ENCODE assay signal across 9 cellular contexts in genomic region chr3:135226057-135226456, GRCh38.
DNase-seq lines count a peak whose midpoint lies in the region; ATAC-seq lines count a peak whose summit lies in the region.
"Had no signal": no experiment of that assay in that cellular context is flagged by ENCODE, and none has a peak within 500 bp of the region (broad histone marks: within the 10 kb centered on the region; RNA-seq: fewer than 3 reads in every experiment).

No MANE protein-coding gene starts in this region.

- no peak overlapping the region for H3K4me3 Mint-ChIP-seq in stimulated activated effector memory CD8-positive, alpha-beta T cell treated with anti-CD3 and anti-CD28 coated beads, Interleukin-12 subunit alpha, Interleukin-12 subunit beta, amount 100 ng/mL, for 72 hours

- H3K36me3 Mint-ChIP-seq in stimulated activated effector memory CD8-positive, alpha-beta T cell treated with anti-CD3 and anti-CD28 coated beads, Interleukin-12 subunit alpha, Interleukin-12 subunit beta, amount 100 ng/mL, for 72 hours, result no peaks in the 10 kb centered on the region

- peak; percentile 77 for ATAC-seq in HG02759 (IDR thresholded peaks at IDR 0.05; ENCODE audit: unreplicated experiment)
- ATAC-seq in stimulated activated effector memory CD8-positive, alpha-beta T cell treated with anti-CD3 and anti-CD28 coated beads, Interleukin-12 subunit alpha, Interleukin-12 subunit beta, amount 100 ng/mL, for 72 hours, result peak; percentile 11

- DNase-seq in DMS153 (lab: John Stamatoyannopoulos, UW), result peak; percentile 18
- no peak for DNase-seq in DMS153 treated with DMSO at 0.1 percent for 48 hours (lab: John Stamatoyannopoulos, UW; ENCODE audit: unreplicated experiment)
- peak; percentile 95 for DNase-seq in MV-4-11 (lab: John Stamatoyannopoulos, UW)
- DNase-seq in stimulated activated effector memory CD8-positive, alpha-beta T cell treated with anti-CD3 and anti-CD28 coated beads, Interleukin-12 subunit alpha, Interleukin-12 subunit beta, amount 100 ng/mL, for 72 hours (ENCODE audit: low spot score in 2 of 2), result no peak
- no peak for DNase-seq in NCI-H2171 treated with DMSO at 0.1 percent for 48 hours (lab: John Stamatoyannopoulos, UW)
- DNase-seq in KG1 (lab: John Stamatoyannopoulos, UW), result no peak
- no peak for DNase-seq in T1000 (lab: John Stamatoyannopoulos, UW)
- DNase-seq: HCEC 1CT had no signal

- H3K27ac Mint-ChIP-seq in stimulated activated effector memory CD8-positive, alpha-beta T cell treated with anti-CD3 and anti-CD28 coated beads, Interleukin-12 subunit alpha, Interleukin-12 subunit beta, amount 100 ng/mL, for 72 hours, result no peak overlapping the region

- H3K4me1 Mint-ChIP-seq in stimulated activated effector memory CD8-positive, alpha-beta T cell treated with anti-CD3 and anti-CD28 coated beads, Interleukin-12 subunit alpha, Interleukin-12 subunit beta, amount 100 ng/mL, for 72 hours, result no peaks in the 10 kb centered on the region

- peaks cover 4% of the 10 kb centered on the region for H3K9me3 Mint-ChIP-seq in stimulated activated effector memory CD8-positive, alpha-beta T cell treated with anti-CD3 and anti-CD28 coated beads, Interleukin-12 subunit alpha, Interleukin-12 subunit beta, amount 100 ng/mL, for 72 hours

Comparison
In these comparisons a context has a peak if more than half of its experiments do, and no peak if none do; other contexts are left out.
1. DNase-seq: peak in DMS153 (single experiment) and MV-4-11 (single experiment); none in DMS153 treated with DMSO at 0.1 percent for 48 hours (single experiment), stimulated activated effector memory CD8-positive, alpha-beta T cell treated with anti-CD3 and anti-CD28 coated beads, Interleukin-12 subunit alpha, Interleukin-12 subunit beta, amount 100 ng/mL, for 72 hours (0 of 2), NCI-H2171 treated with DMSO at 0.1 percent for 48 hours (single experiment), KG1 (single experiment) and T1000 (single experiment).